Comparison of ENCODE assay signal across 19 cellular contexts in the genomic region with DNA sequence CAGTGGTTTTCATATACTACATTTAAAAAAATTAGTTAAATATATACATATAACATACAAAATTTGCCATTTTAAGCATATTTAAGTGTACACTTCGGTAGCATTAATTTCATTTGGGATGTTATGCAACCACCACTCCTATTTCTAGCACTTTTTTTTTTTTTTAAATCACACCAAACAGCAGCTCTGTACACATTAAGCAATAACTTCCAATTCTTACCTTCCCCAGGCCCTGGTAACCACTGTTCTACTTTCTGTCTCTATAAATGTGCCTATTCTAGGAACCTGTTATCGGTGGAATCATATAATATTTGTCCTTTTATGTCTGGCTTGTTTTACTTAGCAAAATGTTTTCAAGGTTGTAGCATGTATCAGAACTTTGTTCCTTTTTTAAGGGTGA.
"Had no signal": no experiment of that assay in that cellular context is flagged by ENCODE, and none has a peak within 500 bp of the region (broad histone marks: within the 10 kb centered on the region; RNA-seq: fewer than 3 reads in every experiment).

No MANE protein-coding gene starts in this region.

- H3K9me3 Mint-ChIP-seq: activated naive CD8-positive, alpha-beta T cell treated with anti-CD3 and anti-CD28 coated beads for 36 hours; activated T-cell treated with anti-CD3 and anti-CD28 coated beads, Interleukin-2, amount 50 U/mL, for 24 hours; memory B cell; neural crest cell had no signal

- H3K79me2 ChIP-seq: parathyroid adenoma had no signal

- H3K27me3 Mint-ChIP-seq: activated CD8-positive, alpha-beta memory T cell treated with anti-CD3 and anti-CD28 coated beads, Interleukin-2, amount 10 ng/mL, durations not matched to agents 7 days and 5 days; activated naive CD8-positive, alpha-beta T cell treated with anti-CD3 and anti-CD28 coated beads for 36 hours; memory B cell had no signal

- H3K27me3 ChIP-seq: foreskin keratinocyte, tibial artery, vagina had no signal

- H3K36me3 ChIP-seq: breast epithelium, tibial artery, vagina had no signal

- H3K4me3 ChIP-seq: breast epithelium, dorsolateral prefrontal cortex, skin epidermis, tibial artery, vagina had no signal

- H2AFZ ChIP-seq: parathyroid adenoma had no signal

- H3K4me1 ChIP-seq: breast epithelium, vagina had no signal

- H3K27ac ChIP-seq: breast epithelium, dorsolateral prefrontal cortex, foreskin keratinocyte, parathyroid adenoma, skin epidermis, tibial artery, vagina had no signal

- DNase-seq: activated CD4-positive, alpha-beta T cell treated with anti-CD3 and anti-CD28 coated beads for 1 hour; activated CD4-positive, alpha-beta T cell treated with anti-CD3 and anti-CD28 coated beads, Interleukin-2, amount 50 U/mL, for 48 hours; activated CD8-positive, alpha-beta memory T cell treated with anti-CD3 and anti-CD28 coated beads, Interleukin-2, amount 10 ng/mL, durations not matched to agents 7 days and 5 days; activated effector memory CD4-positive, alpha-beta T cell treated with anti-CD3 and anti-CD28 coated beads, Interleukin-2, amount 50 U/mL, for 16 hours; activated naive CD8-positive, alpha-beta T cell treated with anti-CD3 and anti-CD28 coated beads for 36 hours; activated T-cell treated with anti-CD3 and anti-CD28 coated beads, Interleukin-2, amount 50 U/mL, for 24 hours; anterior cingulate cortex; dorsolateral prefrontal cortex; foreskin keratinocyte; head of caudate nucleus; retina; stimulated activated CD4-positive, alpha-beta T cell treated with anti-CD3 and anti-CD28 coated beads, Interleukin-4, amount 100 ng/mL, for 4 hours; tibial artery had no signal

- H3K9me3 ChIP-seq: breast epithelium, tibial artery, vagina had no signal

- H3K4me3 Mint-ChIP-seq: activated CD8-positive, alpha-beta memory T cell treated with anti-CD3 and anti-CD28 coated beads, Interleukin-2, amount 10 ng/mL, durations not matched to agents 7 days and 5 days; activated naive CD8-positive, alpha-beta T cell treated with anti-CD3 and anti-CD28 coated beads for 36 hours; activated T-cell treated with anti-CD3 and anti-CD28 coated beads, Interleukin-2, amount 50 U/mL, for 24 hours; memory B cell; neural crest cell had no signal

- H3K9ac ChIP-seq: parathyroid adenoma had no signal

- ATAC-seq: activated CD8-positive, alpha-beta memory T cell treated with anti-CD3 and anti-CD28 coated beads, Interleukin-2, amount 10 ng/mL, durations not matched to agents 7 days and 5 days; foreskin keratinocyte had no signal

- H3K27ac Mint-ChIP-seq: activated CD8-positive, alpha-beta memory T cell treated with anti-CD3 and anti-CD28 coated beads, Interleukin-2, amount 10 ng/mL, durations not matched to agents 7 days and 5 days; activated naive CD8-positive, alpha-beta T cell treated with anti-CD3 and anti-CD28 coated beads for 36 hours; activated T-cell treated with anti-CD3 and anti-CD28 coated beads, Interleukin-2, amount 50 U/mL, for 24 hours; memory B cell had no signal
